ENCODE assay signal across 12 cellular contexts in genomic region chr16:28426060-28426680, GRCh38. TPM values are rescaled to one million over a fixed set of nuclear protein-coding genes. Genes with fewer than 3 reads are reported as not detected.
DNase-seq lines count a peak whose midpoint lies in the region; ATAC-seq and TF ChIP-seq lines count a peak whose summit lies in the region.
"Not testable (repeated sequence)": the region's sequence is repeated elsewhere in the genome, so short reads cannot be mapped to it uniquely, and the experiment has no call there.
"Had no signal": no experiment of that assay in that cellular context is flagged by ENCODE, and none has a peak within 500 bp of the region (broad histone marks: within the 10 kb centered on the region; RNA-seq: fewer than 3 reads in every experiment).

No MANE protein-coding gene starts in this region.

- not testable (repeated sequence) for H3K9me3 ChIP-seq in lung (ENCODE audit: control insufficient read depth in 2 of 2, insufficient read depth in 1 of 2, low read length in 1 of 2)

- TF ChIP-seq CTCF in foreskin keratinocyte (conservative IDR thresholded peaks at IDR 0.05); lung (IDR thresholded peaks at IDR 0.05; ENCODE audit: control extremely low read depth, extremely low read depth): not testable (repeated sequence)

- not testable (repeated sequence) for H3K27ac Mint-ChIP-seq in activated CD8-positive, alpha-beta memory T cell treated with anti-CD3 and anti-CD28 coated beads, Interleukin-2, amount 10 ng/mL, durations not matched to agents 7 days and 5 days

- H3K27ac ChIP-seq in foreskin keratinocyte; lung (ENCODE audit: low read depth in 1 of 2, low read length in 1 of 2): not testable (repeated sequence)

- not testable (repeated sequence) for H3K27me3 ChIP-seq in foreskin keratinocyte; lung (ENCODE audit: control insufficient read depth, insufficient read depth)

- H3K36me3 Mint-ChIP-seq in activated CD8-positive, alpha-beta memory T cell treated with anti-CD3 and anti-CD28 coated beads, Interleukin-2, amount 10 ng/mL, durations not matched to agents 7 days and 5 days = not testable (repeated sequence)

- not testable (repeated sequence) for H3K4me1 ChIP-seq in foreskin keratinocyte; lung (ENCODE audit: control insufficient read depth in 2 of 2, insufficient read depth in 2 of 2, low read length in 2 of 2)

- not testable (repeated sequence) for H3K27me3 Mint-ChIP-seq in activated CD8-positive, alpha-beta memory T cell treated with anti-CD3 and anti-CD28 coated beads, Interleukin-2, amount 10 ng/mL, durations not matched to agents 7 days and 5 days

- ATAC-seq in GM18498 (IDR thresholded peaks at IDR 0.05; ENCODE audit: unreplicated experiment) = peak; percentile 90
- peak; percentile 70 for ATAC-seq in GM21423 (IDR thresholded peaks at IDR 0.05; ENCODE audit: unreplicated experiment)
- peak; percentile 54 for ATAC-seq in HG02678 (IDR thresholded peaks at IDR 0.05; ENCODE audit: unreplicated experiment)
- peak; percentile 48 for ATAC-seq in HG03469 (IDR thresholded peaks at IDR 0.05; ENCODE audit: unreplicated experiment)
- ATAC-seq in activated CD8-positive, alpha-beta memory T cell treated with anti-CD3 and anti-CD28 coated beads, Interleukin-2, amount 10 ng/mL, durations not matched to agents 7 days and 5 days = peak; percentile 98
- peak; percentile 70 for ATAC-seq in foreskin keratinocyte
- ATAC-seq in lung (ENCODE audit: insufficient read depth, low FRiP score) = peak; percentile 98
- ATAC-seq in stimulated activated naive CD8-positive, alpha-beta T cell treated with anti-CD3 and anti-CD28 coated beads, Interleukin-15, Interleukin-2, amounts not matched to agents 100 U/mL and 50 U/mL, for 24 hours = peak; percentile 95

- WGBS in lung, 2 donors = 71% methylated on average over 1 of the region's 10 CpGs; no CpG with 5 or more reads in 1 of the 2 donors

- not testable (repeated sequence) for H3K9me3 Mint-ChIP-seq in activated CD8-positive, alpha-beta memory T cell treated with anti-CD3 and anti-CD28 coated beads, Interleukin-2, amount 10 ng/mL, durations not matched to agents 7 days and 5 days (ENCODE audit: low read depth)

- H3K4me3 ChIP-seq in lung = not testable (repeated sequence)

- CTCF ChIA-PET in activated CD8-positive, alpha-beta memory T cell treated with anti-CD3 and anti-CD28 coated beads, Interleukin-2, amount 10 ng/mL, durations not matched to agents 7 days and 5 days (lab: Charles Lee) = not testable (repeated sequence)

- H3K4me3 Mint-ChIP-seq in activated CD8-positive, alpha-beta memory T cell treated with anti-CD3 and anti-CD28 coated beads, Interleukin-2, amount 10 ng/mL, durations not matched to agents 7 days and 5 days = not testable (repeated sequence)

- not testable (repeated sequence) for H3K36me3 ChIP-seq in lung (ENCODE audit: control insufficient read depth in 2 of 2, insufficient read depth in 2 of 2, low read length in 2 of 2)

- not testable (repeated sequence) for DNase-seq in activated CD8-positive, alpha-beta memory T cell treated with anti-CD3 and anti-CD28 coated beads, Interleukin-2, amount 10 ng/mL, durations not matched to agents 7 days and 5 days; foreskin keratinocyte; lung (ENCODE audit: low spot score); stimulated activated naive CD8-positive, alpha-beta T cell treated with anti-CD3 and anti-CD28 coated beads, Interleukin-15, Interleukin-2, amounts not matched to agents 100 U/mL and 50 U/mL, for 24 hours

- not testable (repeated sequence) for H3K4me1 Mint-ChIP-seq in activated CD8-positive, alpha-beta memory T cell treated with anti-CD3 and anti-CD28 coated beads, Interleukin-2, amount 10 ng/mL, durations not matched to agents 7 days and 5 days

RNA-seq across cellular contexts. Expression of gene EIF3CL, which starts 22.5 kb away (rescaled TPM):
- total RNA-seq in activated CD8-positive, alpha-beta memory T cell treated with anti-CD3 and anti-CD28 coated beads, Interleukin-2, amount 10 ng/mL, durations not matched to agents 7 days and 5 days = 10 to 100 TPM; 58.1 to 69.0 TPM
- total RNA-seq in foreskin keratinocyte (125 and 127 TPM in 2 replicates), lung (10 to 100 TPM; 56.8 to 95.8 TPM)
- polyA plus RNA-seq in foreskin keratinocyte (63.0 and 73.8 TPM in 2 replicates), lung (10 to 100 TPM; 45.9 to 60.5 TPM)

RNA-seq across cellular contexts. Expression of gene NPIPB7, which starts 46.0 kb away (rescaled TPM):
- total RNA-seq in activated CD8-positive, alpha-beta memory T cell treated with anti-CD3 and anti-CD28 coated beads, Interleukin-2, amount 10 ng/mL, durations not matched to agents 7 days and 5 days = not detected
- total RNA-seq in foreskin keratinocyte = not detected in 2 replicates
- not detected in 2 replicates for polyA plus RNA-seq in foreskin keratinocyte
- not detected for total RNA-seq in lung
- under 1 TPM; 0.21 to 0.28 TPM for polyA plus RNA-seq in lung
- total RNA-seq: cardiac septum, MCF 10A, mononuclear cell had no signal
- polyA plus RNA-seq: AG04450 had no signal

Comparison
In these comparisons a context has a peak if more than half of its experiments do, and no peak if none do; other contexts are left out.
1. ATAC-seq: peak in every context shown above with its lines; median percentile 98 in activated CD8-positive, alpha-beta memory T cell treated with anti-CD3 and anti-CD28 coated beads, Interleukin-2, amount 10 ng/mL, durations not matched to agents 7 days and 5 days; 98 in lung; 95 in stimulated activated naive CD8-positive, alpha-beta T cell treated with anti-CD3 and anti-CD28 coated beads, Interleukin-15, Interleukin-2, amounts not matched to agents 100 U/mL and 50 U/mL, for 24 hours; 90 in GM18498; 70 in GM21423; 70 in foreskin keratinocyte; 54 in HG02678; 48 in HG03469.